Comparison of ENCODE assay signal across 8 cellular contexts in genomic region chr14:99684356-99684952, GRCh38.
DNase-seq lines count a peak whose midpoint lies in the region; ATAC-seq and TF ChIP-seq lines count a peak whose summit lies in the region.

No MANE protein-coding gene starts in this region.

- H3K27me3 ChIP-seq in GM06990 (replicated peaks; ENCODE audit: control insufficient read depth, insufficient read depth, low read length): peaks cover 2% of the 10 kb centered on the region

- TF ChIP-seq CTCF in GM06990 (IDR thresholded peaks at IDR 0.05; ENCODE audit: insufficient read depth, low read length, poor library complexity, severe bottlenecking): no peak
- no peak for TF ChIP-seq CTCF in foreskin fibroblast (IDR thresholded peaks at IDR 0.05; ENCODE audit: low read depth, low read length)

- DNase-seq in GM06990 (ENCODE audit: extremely low read depth, insufficient read length) (no peak), NCI-H2171 treated with DMSO at 0.1 percent for 48 hours (lab: John Stamatoyannopoulos, UW) (peak; percentile 46), foreskin fibroblast (peak in 1 of 2 donors; percentile 17), DMS79 (lab: John Stamatoyannopoulos, UW) (no peak), HEK293T (ENCODE audit: extremely low spot score) (no peak), kidney glomerular epithelial cell (lab: John Stamatoyannopoulos, UW) (no peak)
- DNase-seq in stimulated activated CD8-positive, alpha-beta memory T cell treated with anti-CD3 and anti-CD28 coated beads, Interleukin-7, amount 100 ng/mL, for 24 hours (ENCODE audit: low read depth): peak; percentile 3

- peak; percentile 42 for ATAC-seq in GM21528 (IDR thresholded peaks at IDR 0.05; ENCODE audit: low FRiP score, unreplicated experiment)

- POLR2A ChIA-PET in HEK293T (lab: Yijun Ruan, JAX): interaction anchor here (0.6 to 1.0 kb wide), 6 partner anchors 15 to 196 kb away, joined by 3 to 8 read pairs (median 4); no protein-coding TSS in a partner anchor

- CTCF ChIA-PET in HEK293T (lab: Yijun Ruan, JAX): interaction anchor here (0.9 to 1.4 kb wide), 3 partner anchors 30 to 207 kb away, joined by 3 to 5 read pairs (median 4); no protein-coding TSS in a partner anchor

- H3K36me3 ChIP-seq in GM06990 (ENCODE audit: control insufficient read depth, insufficient read depth, low read length): no peaks in the 10 kb centered on the region

- H3K4me3 ChIP-seq in GM06990 (replicated peaks; ENCODE audit: low read depth, low read length) (peak overlapping the region; percentile 58), foreskin fibroblast (ENCODE audit: low read depth in 1 of 2, low read length in 2 of 2) (peak overlapping the region; percentile 42 to 52)

TF ChIP-seq in HEK293T, 16 proteins besides CTCF, POLR2A, EP300 and RAD21:
- TF ChIP-seq CTBP1 (IDR thresholded peaks at IDR 0.05; ENCODE audit: borderline replicate concordance): no peak
- no peak for TF ChIP-seq FOXK2 (IDR thresholded peaks at IDR 0.05)
- no peak for TF ChIP-seq FOXM1 (IDR thresholded peaks at IDR 0.05; ENCODE audit: borderline replicate concordance)
- no peak for TF ChIP-seq SUZ12 (IDR thresholded peaks at IDR 0.05)
- TF ChIP-seq LEF1 (IDR thresholded peaks at IDR 0.05; ENCODE audit: borderline replicate concordance): no peak
- no peak for TF ChIP-seq FOXA1 (IDR thresholded peaks at IDR 0.05)
- TF ChIP-seq BHLHE40 (IDR thresholded peaks at IDR 0.05; ENCODE audit: borderline replicate concordance): no peak
- TF ChIP-seq L3MBTL2 (conservative IDR thresholded peaks at IDR 0.05): no peak
- no peak for TF ChIP-seq ZNF384 (IDR thresholded peaks at IDR 0.05)
- TF ChIP-seq ELF4 (IDR thresholded peaks at IDR 0.05): no peak
- TF ChIP-seq TARDBP (IDR thresholded peaks at IDR 0.05): no peak
- TF ChIP-seq HDGF (IDR thresholded peaks at IDR 0.05; ENCODE audit: borderline replicate concordance): no peak
- TF ChIP-seq ARNT (IDR thresholded peaks at IDR 0.05): no peak
- TF ChIP-seq SP1 (IDR thresholded peaks at IDR 0.05): no peak
- TF ChIP-seq NFRKB (IDR thresholded peaks at IDR 0.05): no peak
- no peak for TF ChIP-seq PKNOX1 (IDR thresholded peaks at IDR 0.05)
TF ChIP-seq in HEK293T: peak in this region for 0.

Comparison
In these comparisons a context has a peak if more than half of its experiments do, and no peak if none do; other contexts are left out.
1. DNase-seq: peak in NCI-H2171 treated with DMSO at 0.1 percent for 48 hours (single experiment) and stimulated activated CD8-positive, alpha-beta memory T cell treated with anti-CD3 and anti-CD28 coated beads, Interleukin-7, amount 100 ng/mL, for 24 hours (single experiment); none in GM06990 (single experiment), DMS79 (single experiment), HEK293T (single experiment) and kidney glomerular epithelial cell (single experiment).